Comparison of ENCODE assay signal across 8 cellular contexts in genomic region chr6:105077592-105078463, GRCh38.
A peak's percentile ranks its signal among the peaks of the same experiment; 100 is the strongest.
DNase-seq lines count a peak whose midpoint lies in the region; ATAC-seq, FAIRE-seq and TF ChIP-seq lines count a peak whose summit lies in the region.

No MANE protein-coding gene starts in this region.

- 0 to 4% (median 3%) methylated on average over 1 of the region's 1 CpG for WGBS in ovary, 3 donors

- no peaks in the 10 kb centered on the region for H3K27me3 ChIP-seq in ovary

- FAIRE-seq in GM12892 (lab: Jason Lieb, UNC) = no peak

- POLR2A ChIA-PET in activated CD4-positive, alpha-beta T cell treated with anti-CD3 and anti-CD28 coated beads, Interleukin-2, amount 10 ng/mL, durations not matched to agents 7 days and 5 days (lab: Charles Lee) = no interaction called here

- H3K4me1 ChIP-seq in ovary (ENCODE audit: insufficient read depth) = no peaks in the 10 kb centered on the region

- no peaks in the 10 kb centered on the region for H3K9me3 Mint-ChIP-seq in activated CD4-positive, alpha-beta T cell treated with anti-CD3 and anti-CD28 coated beads, Interleukin-2, amount 10 ng/mL, durations not matched to agents 7 days and 5 days

- no peak overlapping the region for H3K4me3 Mint-ChIP-seq in activated CD4-positive, alpha-beta T cell treated with anti-CD3 and anti-CD28 coated beads, Interleukin-2, amount 10 ng/mL, durations not matched to agents 7 days and 5 days

- H3K27ac ChIP-seq in VCaP = no peak overlapping the region
- H3K27ac ChIP-seq in ovary = no peak overlapping the region

- intact Hi-C loops in ovary (cut with DNase I) = loop anchor here in 2 of 4 donors (10.0 kb wide), 1 partner anchor 83 kb away; no protein-coding TSS in a partner anchor

- no peak overlapping the region for H3K4me3 ChIP-seq in ovary

- H3K36me3 Mint-ChIP-seq in activated CD4-positive, alpha-beta T cell treated with anti-CD3 and anti-CD28 coated beads, Interleukin-2, amount 10 ng/mL, durations not matched to agents 7 days and 5 days (ENCODE audit: low read depth) = no peaks in the 10 kb centered on the region

- TF ChIP-seq CTCF in VCaP (conservative IDR thresholded peaks at IDR 0.05) (peak; percentile 73), ovary (IDR thresholded peaks at IDR 0.05) (no peak)

- CTCF ChIA-PET in activated CD4-positive, alpha-beta T cell treated with anti-CD3 and anti-CD28 coated beads, Interleukin-2, amount 10 ng/mL, durations not matched to agents 7 days and 5 days (lab: Charles Lee) = interaction anchor here (0.6 to 2.0 kb wide), 4 partner anchors 10 to 438 kb away, joined by 3 to 6 read pairs (median 3); no protein-coding TSS in a partner anchor

- peaks cover 26% of the 10 kb centered on the region for H3K27me3 Mint-ChIP-seq in activated CD4-positive, alpha-beta T cell treated with anti-CD3 and anti-CD28 coated beads, Interleukin-2, amount 10 ng/mL, durations not matched to agents 7 days and 5 days

- no peaks in the 10 kb centered on the region for H3K4me1 Mint-ChIP-seq in activated CD4-positive, alpha-beta T cell treated with anti-CD3 and anti-CD28 coated beads, Interleukin-2, amount 10 ng/mL, durations not matched to agents 7 days and 5 days

- no peaks in the 10 kb centered on the region for H3K36me3 ChIP-seq in ovary

- peak; percentile 14 for DNase-seq in activated CD4-positive, alpha-beta T cell treated with anti-CD3 and anti-CD28 coated beads, Interleukin-2, amount 10 ng/mL, durations not matched to agents 7 days and 5 days
- DNase-seq in activated CD4-positive, alpha-beta T cell treated with anti-CD3 and anti-CD28 coated beads, Interleukin-2, amount 50 U/mL, for 48 hours = no peak
- DNase-seq in NCI-H1417 treated with DMSO at 0.1 percent for 48 hours (lab: John Stamatoyannopoulos, UW) (peak; percentile 25), left kidney (ENCODE audit: low read depth, low spot score) (peak; percentile 72), GM12892 (ENCODE audit: insufficient read length) (no peak), ovary (no peak)

- TF ChIP-seq EP300 in ovary (IDR thresholded peaks at IDR 0.05) = no peak

- no peaks in the 10 kb centered on the region for H3K9me3 ChIP-seq in ovary

- ATAC-seq in GM21528 (IDR thresholded peaks at IDR 0.05; ENCODE audit: low FRiP score, unreplicated experiment) = no peak

- H3K27ac Mint-ChIP-seq in activated CD4-positive, alpha-beta T cell treated with anti-CD3 and anti-CD28 coated beads, Interleukin-2, amount 10 ng/mL, durations not matched to agents 7 days and 5 days = no peak overlapping the region

- TF ChIP-seq POLR2A in GM12892 (IDR thresholded peaks at IDR 0.05; ENCODE audit: low read depth, low read length) = no peak
- TF ChIP-seq POLR2A in ovary (IDR thresholded peaks at IDR 0.05) = no peak

Comparison
In these comparisons a context has a peak if more than half of its experiments do, and no peak if none do; other contexts are left out.
1. DNase-seq: peak in activated CD4-positive, alpha-beta T cell treated with anti-CD3 and anti-CD28 coated beads, Interleukin-2, amount 10 ng/mL, durations not matched to agents 7 days and 5 days (single experiment), NCI-H1417 treated with DMSO at 0.1 percent for 48 hours (single experiment) and left kidney (single experiment); none in activated CD4-positive, alpha-beta T cell treated with anti-CD3 and anti-CD28 coated beads, Interleukin-2, amount 50 U/mL, for 48 hours (0 of 2), GM12892 (single experiment) and ovary (0 of 5).